In genomic region chr5:134873987-134874830, GRCh38 we compare ENCODE assay signal across 8 cellular contexts. TPM values are rescaled to one million over a fixed set of nuclear protein-coding genes. Genes with fewer than 3 reads are reported as not detected.
DNase-seq lines count a peak whose midpoint lies in the region; TF ChIP-seq lines count a peak whose summit lies in the region.

TXNDC15 (plus strand) TSS chr5:134874371; CDS start chr5:134874428, 57 bp downstream.

- H3K27ac Mint-ChIP-seq in activated naive CD4-positive, alpha-beta T cell treated with anti-CD3 and anti-CD28 coated beads, Interleukin-2, amount 10 ng/mL, durations not matched to agents 7 days and 5 days, result peak within 1 kb of the TSS; percentile 96

- no peak for TF ChIP-seq EP300 in suprapubic skin (IDR thresholded peaks at IDR 0.05)

- peak within 1 kb of the TSS; percentile 90 for H3K9ac ChIP-seq in SK-N-MC (ENCODE audit: insufficient read length)

- peaks cover 29% of the 10 kb centered on the region for H3K36me3 Mint-ChIP-seq in activated naive CD4-positive, alpha-beta T cell treated with anti-CD3 and anti-CD28 coated beads, Interleukin-2, amount 10 ng/mL, durations not matched to agents 7 days and 5 days

- peak within 1 kb of the TSS; percentile 82 for H3K27ac ChIP-seq in SK-N-MC
- peak within 1 kb of the TSS; percentile 93 for H3K27ac ChIP-seq in suprapubic skin

- peak; percentile 93 for DNase-seq in ELF-1 (ENCODE audit: low read depth, low spot score)
- peak; percentile 72 for DNase-seq in GOT3 (lab: John Stamatoyannopoulos, UW)
- DNase-seq in LoVo (ENCODE audit: low spot score), result peak; percentile 91
- no peak for DNase-seq in SK-N-MC (ENCODE audit: low read depth, low spot score)
- peak; percentile 89 for DNase-seq in activated naive CD4-positive, alpha-beta T cell treated with anti-CD3 and anti-CD28 coated beads, Interleukin-2, amount 10 ng/mL, durations not matched to agents 7 days and 5 days
- DNase-seq in globus pallidus (ENCODE audit: low spot score), result peak; percentile 86
- peak; percentile 77 for DNase-seq in occipital lobe (lab: John Stamatoyannopoulos, UW)
- DNase-seq in suprapubic skin (ENCODE audit: low spot score in 2 of 2), result peak; percentile 90 to 91

- no peaks in the 10 kb centered on the region for H3K27me3 Mint-ChIP-seq in activated naive CD4-positive, alpha-beta T cell treated with anti-CD3 and anti-CD28 coated beads, Interleukin-2, amount 10 ng/mL, durations not matched to agents 7 days and 5 days

- TF ChIP-seq POLR2A in suprapubic skin (IDR thresholded peaks at IDR 0.05), result peak; percentile 13 to 63

- WGBS in suprapubic skin, result 2% methylated on average over 32 of the region's 79 CpGs

- peak within 1 kb of the TSS; percentile 97 for H3K4me3 ChIP-seq in SK-N-MC
- H3K4me3 ChIP-seq in suprapubic skin, result peak within 1 kb of the TSS; percentile 96

- peaks cover 24% of the 10 kb centered on the region for H3K4me1 ChIP-seq in suprapubic skin

- peak within 1 kb of the TSS; percentile 98 for H3K4me3 Mint-ChIP-seq in activated naive CD4-positive, alpha-beta T cell treated with anti-CD3 and anti-CD28 coated beads, Interleukin-2, amount 10 ng/mL, durations not matched to agents 7 days and 5 days

- no peaks in the 10 kb centered on the region for H3K36me3 ChIP-seq in SK-N-MC (ENCODE audit: insufficient read depth, low read length)
- H3K36me3 ChIP-seq in suprapubic skin, result no peaks in the 10 kb centered on the region

- no peaks in the 10 kb centered on the region for H3K9me3 Mint-ChIP-seq in activated naive CD4-positive, alpha-beta T cell treated with anti-CD3 and anti-CD28 coated beads, Interleukin-2, amount 10 ng/mL, durations not matched to agents 7 days and 5 days

- H3K4me1 Mint-ChIP-seq in activated naive CD4-positive, alpha-beta T cell treated with anti-CD3 and anti-CD28 coated beads, Interleukin-2, amount 10 ng/mL, durations not matched to agents 7 days and 5 days, result peaks cover 47% of the 10 kb centered on the region

- TF ChIP-seq CTCF in suprapubic skin (IDR thresholded peaks at IDR 0.05), result no peak

- CTCF ChIA-PET in activated naive CD4-positive, alpha-beta T cell treated with anti-CD3 and anti-CD28 coated beads, Interleukin-2, amount 10 ng/mL, durations not matched to agents 7 days and 5 days (lab: Charles Lee), result interaction anchor here (1.0 to 1.6 kb wide), 3 partner anchors 14 to 30 kb away, joined by 3 to 7 read pairs (median 5); partner anchors contain the start of gene PCBD2

- no peaks in the 10 kb centered on the region for H3K27me3 ChIP-seq in suprapubic skin

- H3K9me3 ChIP-seq in SK-N-MC (ENCODE audit: low read depth, low read length) (no peaks in the 10 kb centered on the region), suprapubic skin (no peaks in the 10 kb centered on the region)

RNA-seq across cellular contexts. Expression of gene TXNDC15, which starts in this region (rescaled TPM):
- total RNA-seq in occipital lobe (112 TPM), suprapubic skin (10 to 100 TPM; 31.9 to 74.4 (median 37.8) TPM)
